Comparison of ENCODE assay signal across 19 cellular contexts in the genomic region with DNA sequence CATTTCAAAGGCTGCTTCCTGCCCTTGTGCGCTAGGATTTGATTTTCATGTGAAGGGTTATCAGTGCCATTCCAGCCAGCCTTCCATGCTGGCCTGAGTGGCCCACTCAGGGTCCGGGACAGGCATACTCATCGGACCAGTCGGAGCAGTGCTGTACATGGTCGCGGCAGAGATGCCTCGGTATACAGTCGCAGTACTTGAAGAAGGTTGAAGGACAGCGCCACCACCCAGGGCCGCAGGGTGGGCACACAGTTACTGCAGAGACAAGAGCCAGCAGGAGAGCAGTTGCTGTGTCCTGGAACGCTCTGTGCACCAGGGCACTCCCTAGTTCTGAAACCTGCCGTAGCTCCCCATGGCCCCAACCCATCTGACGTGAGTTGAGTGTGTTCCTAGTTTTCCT. TPM values are rescaled to one million over a fixed set of nuclear protein-coding genes. Genes with fewer than 3 reads are reported as not detected.
A peak's percentile ranks its signal among the peaks of the same experiment; 100 is the strongest.
DNase-seq lines count a peak whose midpoint lies in the region; ATAC-seq, FAIRE-seq and TF ChIP-seq lines count a peak whose summit lies in the region.
"Had no signal": no experiment of that assay in that cellular context is flagged by ENCODE, and none has a peak within 500 bp of the region (broad histone marks: within the 10 kb centered on the region; RNA-seq: fewer than 3 reads in every experiment).

No MANE protein-coding gene starts in this region.

- H4K20me1 ChIP-seq in K562 (replicated peaks; ENCODE audit: control insufficient read depth, insufficient read depth, low read length): 0 out of 2 replicates have a peak, but pooled peaks cover 11% of the 10 kb centered on the region

- CTCF ChIA-PET in K562 (lab: Yijun Ruan, JAX; ENCODE audit: low intra/inter-chr PET ratio): no interaction called here

- TF ChIP-seq CTCF in right atrium auricular region (IDR thresholded peaks at IDR 0.05) (no peak), K562 (IDR thresholded peaks at IDR 0.05 in 2 of 3, conservative IDR thresholded peaks at IDR 0.05 in 1 of 3; ENCODE audit: insufficient read depth in 2 of 3, low read depth in 1 of 3, low read length in 3 of 3) (peak in 2 of 3 experiments; percentile 18 to 22; a peak in 2 of 6 replicates), kidney (IDR thresholded peaks at IDR 0.05; ENCODE audit: borderline replicate concordance, extremely low read depth, insufficient read depth) (no peak), ovary (IDR thresholded peaks at IDR 0.05) (no peak)

- DNase-seq in right atrium auricular region (ENCODE audit: low spot score) (peak; percentile 47), Right ventricle myocardium superior (no peak), K562 (ENCODE audit: extremely low read depth in 1 of 4, low spot score in 3 of 4) (peak in 1 of 4 experiments; percentile 22), kidney (peak; percentile 63), ovary (no peak)
- DNase-seq: ACHN; BE2C; C1 segment of cervical spinal cord; Caco-2; CD4-positive, CD25-positive, alpha-beta regulatory T cell; H9 had no signal

- H3K4me1 ChIP-seq in right atrium auricular region (no peaks in the 10 kb centered on the region), K562 (replicated peaks in 1 of 2; ENCODE audit: control insufficient read depth in 2 of 2, insufficient read depth in 2 of 2, low read length in 2 of 2) (peaks cover 0 to 4% of the 10 kb centered on the region in 2 experiments; a peak in 1 of 5 replicates), kidney (ENCODE audit: control insufficient read depth in 1 of 2, insufficient read depth in 1 of 2, low read depth in 1 of 2, low read length in 2 of 2) (no peaks in the 10 kb centered on the region), ovary (ENCODE audit: insufficient read depth) (no peaks in the 10 kb centered on the region)
- H3K4me1 ChIP-seq: BE2C had no signal

- no peak for TF ChIP-seq EP300 in K562 (IDR thresholded peaks at IDR 0.05; ENCODE audit: low read length)
- TF ChIP-seq EP300 in ovary (IDR thresholded peaks at IDR 0.05): no peak

- H3K36me3 ChIP-seq in right atrium auricular region: no peaks in the 10 kb centered on the region
- no peaks in the 10 kb centered on the region for H3K36me3 ChIP-seq in K562 (ENCODE audit: control insufficient read depth, insufficient read depth, low read length)
- no peaks in the 10 kb centered on the region for H3K36me3 ChIP-seq in kidney (ENCODE audit: control insufficient read depth in 1 of 2, insufficient read depth in 2 of 2, low read length in 2 of 2)
- no peaks in the 10 kb centered on the region for H3K36me3 ChIP-seq in ovary
- H3K36me3 ChIP-seq: BE2C had no signal

- no peak for ATAC-seq in Right ventricle myocardium superior (ENCODE audit: poor library complexity)
- peak; percentile 62 for ATAC-seq in K562
- no peak for ATAC-seq in HG02938 (IDR thresholded peaks at IDR 0.05; ENCODE audit: unreplicated experiment)
- ATAC-seq in GM19035 (IDR thresholded peaks at IDR 0.05; ENCODE audit: unreplicated experiment): no peak

- H3K4me3 ChIP-seq in right atrium auricular region: no peak overlapping the region
- no peak overlapping the region for H3K4me3 ChIP-seq in K562
- H3K4me3 ChIP-seq in kidney (ENCODE audit: low read length in 2 of 2): no peak overlapping the region
- no peak overlapping the region for H3K4me3 ChIP-seq in ovary

- intact Hi-C loops in Right ventricle myocardium superior (cut with DNase I) (no loop called here), K562 (cut with micrococcal nuclease) (no loop called here), kidney (cut with DNase I) (no loop called here), ovary (cut with DNase I) (no loop called here)

- in situ Hi-C loops in K562 (cut with MboI): no loop called here

- H3K27me3 ChIP-seq in right atrium auricular region (no peaks in the 10 kb centered on the region), K562 (ENCODE audit: control insufficient read depth in 2 of 2, insufficient read depth in 2 of 2, low read length in 2 of 2) (peaks cover 50 to 70% of the 10 kb centered on the region in 2 experiments), ovary (no peaks in the 10 kb centered on the region)
- H3K27me3 ChIP-seq: BE2C had no signal

- WGBS in K562 (ENCODE audit: insufficient coverage, low coverage, missing lambda C conversion rate): 9% methylated on average over 13 of the region's 13 CpGs
- WGBS in ovary, 3 donors: 78 to 85% (median 81%) methylated on average over 13 of the region's 13 CpGs

- H3K9me1 ChIP-seq in K562 (ENCODE audit: control insufficient read depth, insufficient read depth, low read length): no peaks in the 10 kb centered on the region

- no peak overlapping the region for H3K9ac ChIP-seq in K562 (ENCODE audit: insufficient read depth in 1 of 2, low read depth in 2 of 2, low read length in 2 of 2)
- no peak overlapping the region for H3K9ac ChIP-seq in kidney (ENCODE audit: low read length in 2 of 2)

- peak in 1 of 2 experiments; percentile 13; a peak in 1 of 4 replicates for TF ChIP-seq RAD21 in K562 (CRISPR knock-in tag; conservative IDR thresholded peaks at IDR 0.05 in 1 of 2, IDR thresholded peaks at IDR 0.05 in 1 of 2)

- H2AFZ ChIP-seq in K562 (ENCODE audit: low read depth, low read length): no peak overlapping the region

- no peaks in the 10 kb centered on the region for H3K79me2 ChIP-seq in K562 (ENCODE audit: control insufficient read depth, insufficient read depth, low read length)

- TF ChIP-seq POLR2A in K562 (conservative IDR thresholded peaks at IDR 0.05): no peak
- no peak for TF ChIP-seq POLR2A in ovary (IDR thresholded peaks at IDR 0.05)

- H3K9me3 ChIP-seq in right atrium auricular region (no peaks in the 10 kb centered on the region), K562 (replicated peaks; ENCODE audit: control insufficient read depth, insufficient read depth, low read depth, low read length) (peaks cover 5% of the 10 kb centered on the region; the same call in 1 of the 2 replicates), kidney (ENCODE audit: control insufficient read depth in 1 of 2, low read length in 2 of 2) (no peaks in the 10 kb centered on the region), ovary (no peaks in the 10 kb centered on the region)
- H3K9me3 ChIP-seq: BE2C, Caco-2 had no signal

- no TSS peak for BruUV-seq in K562 (replicated peaks; lab: Mats Ljungman, UMichigan)

- FAIRE-seq in K562 (lab: Jason Lieb, UNC): no peak
- no peak for FAIRE-seq in kidney (lab: Jason Lieb, UNC)
- FAIRE-seq: A204.1, D721Med, G401.6, GM12891, H1 had no signal

- POLR2A ChIA-PET in K562 (lab: Yijun Ruan, JAX): interaction anchor here (1.2 kb wide), 2 partner anchors 14 to 17 kb away, joined by 3 to 4 read pairs; no protein-coding TSS in a partner anchor

- H3K27ac ChIP-seq in right atrium auricular region: no peak overlapping the region
- no peak overlapping the region for H3K27ac ChIP-seq in K562 (ENCODE audit: extremely low read depth, low read depth, low read length)
- no peak overlapping the region for H3K27ac ChIP-seq in kidney (ENCODE audit: low read depth in 2 of 2, low read length in 2 of 2)
- H3K27ac ChIP-seq in ovary: no peak overlapping the region

- H3K4me2 ChIP-seq in K562 (ENCODE audit: insufficient read depth, low read length): no peak overlapping the region

RNA-seq across cellular contexts. Expression of gene LDLRAD1, which starts 9.1 kb away (rescaled TPM):
- total RNA-seq in right atrium auricular region (not detected), Right ventricle myocardium superior (not detected), K562 (2014; rRNA removed) (not detected in 2 replicates), K562 (2014; rRNA removed; fragmentation: Illumina TruSeq; extraction: Trizol) (not detected in 2 replicates), K562 (2015; rRNA removed; fragmentation: Illumina TruSeq; extraction: Trizol) (not detected in 2 replicates), K562 (2021) (not detected in 2 replicates), kidney (not detected), ovary (10 to 100 TPM in 1 of 7 donors, 1 to 10 TPM in 2, under 1 TPM in 2, not detected in 2; 0.37 to 49.6 (median 1.2) TPM)
- total RNA-seq in K562 (2011; cell fraction: chromatin; rRNA removed; ENCODE audit: low replicate concordance): not detected in 2 replicates
- not detected in 2 replicates for total RNA-seq in K562 (2011; cell fraction: nucleolus; rRNA removed)
- total RNA-seq in K562 (2011; cell fraction: nucleoplasm; rRNA removed): not detected in 2 replicates
- polyA plus RNA-seq in K562 (2011; rRNA removed) (not detected in 2 replicates), K562 (2014; fragmentation: Illumina TruSeq; extraction: Trizol) (not detected in 2 replicates), K562 (2014; fragmentation: Nextera tagmentation; extraction: Ambion mirVana) (not detected), K562 (2014; rRNA removed) (not detected in 2 replicates), kidney (ENCODE audit: insufficient read depth, low read depth, low replicate concordance) (not detected), ovary (under 1 TPM; 0.05 to 0.22 TPM)
- not detected in 2 replicates for polyA plus RNA-seq in K562 (2011; cell fraction: cytosol; rRNA removed)
- not detected in 2 replicates for polyA plus RNA-seq in K562 (2011; cell fraction: nucleus; rRNA removed)
- not detected in 2 replicates for polyA plus RNA-seq in K562 (2012)
- polyA minus RNA-seq in K562 (2011; rRNA and poly(A)+ RNA removed): not detected in 2 replicates
- not detected in 2 replicates for polyA minus RNA-seq in K562 (2011; cell fraction: cytosol; rRNA and poly(A)+ RNA removed)
- polyA minus RNA-seq in K562 (2011; cell fraction: nucleus; rRNA and poly(A)+ RNA removed): not detected in 2 replicates
- total RNA-seq: Caco-2; CD4-positive, CD25-positive, alpha-beta regulatory T cell; H1; H9; HT-29 had no signal
- polyA plus RNA-seq: CD4-positive, CD25-positive, alpha-beta regulatory T cell; H1 had no signal

RNA-seq across cellular contexts. Expression of gene TMEM59, which starts 44.1 kb away (rescaled TPM):
- total RNA-seq in right atrium auricular region (100 to 1,000 TPM; 277 to 390 TPM), Right ventricle myocardium superior (310 TPM), K562 (2014; rRNA removed) (97.2 and 122 TPM in 2 replicates), K562 (2014; rRNA removed; fragmentation: Illumina TruSeq; extraction: Trizol) (151 and 168 TPM in 2 replicates), K562 (2015; rRNA removed; fragmentation: Illumina TruSeq; extraction: Trizol) (137 and 144 TPM in 2 replicates), K562 (2021) (163 and 186 TPM in 2 replicates), kidney (475 TPM), ovary (100 to 1,000 TPM; 165 to 337 (median 268) TPM)
- 144 and 157 TPM in 2 replicates for total RNA-seq in K562 (2011; cell fraction: chromatin; rRNA removed; ENCODE audit: low replicate concordance)
- total RNA-seq in K562 (2011; cell fraction: nucleolus; rRNA removed): 168 and 198 TPM in 2 replicates
- 246 and 274 TPM in 2 replicates for total RNA-seq in K562 (2011; cell fraction: nucleoplasm; rRNA removed)
- polyA plus RNA-seq in K562 (2011; rRNA removed) (299 and 316 TPM in 2 replicates), K562 (2014; fragmentation: Illumina TruSeq; extraction: Trizol) (133 and 136 TPM in 2 replicates), K562 (2014; fragmentation: Nextera tagmentation; extraction: Ambion mirVana) (100 to 1,000 TPM; 196 to 202 TPM), K562 (2014; rRNA removed) (93.1 and 127 TPM in 2 replicates), kidney (ENCODE audit: insufficient read depth, low read depth, low replicate concordance) (521 TPM), ovary (100 to 1,000 TPM; 267 to 406 TPM)
- polyA plus RNA-seq in K562 (2011; cell fraction: cytosol; rRNA removed): 93.8 and 181 TPM in 2 replicates
- 45.4 and 94.5 TPM in 2 replicates for polyA plus RNA-seq in K562 (2011; cell fraction: nucleus; rRNA removed)
- polyA plus RNA-seq in K562 (2012): 189 and 249 TPM in 2 replicates
- polyA minus RNA-seq in K562 (2011; rRNA and poly(A)+ RNA removed): 146 and 161 TPM in 2 replicates
- polyA minus RNA-seq in K562 (2011; cell fraction: cytosol; rRNA and poly(A)+ RNA removed): 68.4 and 86.7 TPM in 2 replicates
- polyA minus RNA-seq in K562 (2011; cell fraction: nucleus; rRNA and poly(A)+ RNA removed): 12.7 and 29.8 TPM in 2 replicates

RNA-seq across cellular contexts. Expression of gene TCEANC2, which starts 44.5 kb away (rescaled TPM):
- 1 to 10 TPM; 3.3 to 5.6 TPM for total RNA-seq in right atrium auricular region
- total RNA-seq in Right ventricle myocardium superior: 5.3 TPM
- 6.1 and 7.8 TPM in 2 replicates for total RNA-seq in K562 (2011; cell fraction: chromatin; rRNA removed; ENCODE audit: low replicate concordance)
- 3.8 and 5.4 TPM in 2 replicates for total RNA-seq in K562 (2011; cell fraction: nucleolus; rRNA removed)
- 6.5 and 11.8 TPM in 2 replicates for total RNA-seq in K562 (2011; cell fraction: nucleoplasm; rRNA removed)
- 3.3 and 6.2 TPM in 2 replicates for total RNA-seq in K562 (2014; rRNA removed)
- total RNA-seq in K562 (2014; rRNA removed; fragmentation: Illumina TruSeq; extraction: Trizol): 6.3 and 8.2 TPM in 2 replicates
- total RNA-seq in K562 (2015; rRNA removed; fragmentation: Illumina TruSeq; extraction: Trizol): 4.7 and 5.6 TPM in 2 replicates
- 7.0 and 7.2 TPM in 2 replicates for total RNA-seq in K562 (2021)
- polyA plus RNA-seq in K562 (2011; rRNA removed): 7.4 and 8.4 TPM in 2 replicates
- polyA plus RNA-seq in K562 (2011; cell fraction: cytosol; rRNA removed): 5.2 and 8.1 TPM in 2 replicates
- polyA plus RNA-seq in K562 (2011; cell fraction: nucleus; rRNA removed): 6.6 and 7.9 TPM in 2 replicates
- polyA plus RNA-seq in K562 (2012): 3.3 and 6.6 TPM in 2 replicates
- polyA plus RNA-seq in K562 (2014; fragmentation: Illumina TruSeq; extraction: Trizol): 6.0 and 7.1 TPM in 2 replicates
- 10 to 100 TPM in 1 of 2 experiments, 1 to 10 TPM in 1; 9.8 to 10.2 TPM for polyA plus RNA-seq in K562 (2014; fragmentation: Nextera tagmentation; extraction: Ambion mirVana)
- polyA plus RNA-seq in K562 (2014; rRNA removed): 5.2 and 5.3 TPM in 2 replicates
- polyA minus RNA-seq in K562 (2011; rRNA and poly(A)+ RNA removed): 7.1 and 8.4 TPM in 2 replicates
- 2.4 and 3.2 TPM in 2 replicates for polyA minus RNA-seq in K562 (2011; cell fraction: cytosol; rRNA and poly(A)+ RNA removed)
- 2.8 and 6.6 TPM in 2 replicates for polyA minus RNA-seq in K562 (2011; cell fraction: nucleus; rRNA and poly(A)+ RNA removed)
- 5.1 TPM for total RNA-seq in kidney
- 3.1 TPM for polyA plus RNA-seq in kidney (ENCODE audit: insufficient read depth, low read depth, low replicate concordance)
- total RNA-seq in ovary: 1 to 10 TPM; 1.8 to 4.7 (median 3.0) TPM
- polyA plus RNA-seq in ovary: 1 to 10 TPM; 1.9 to 5.2 TPM

Comparison
In these comparisons a context has a peak if more than half of its experiments do, and no peak if none do; other contexts are left out.
1. DNase-seq: peak in right atrium auricular region (single experiment) and kidney (single experiment); none in Right ventricle myocardium superior (single experiment) and ovary (0 of 5).
2. CTCF ChIP-seq: peak in K562 (2 of 3); none in right atrium auricular region (0 of 2), kidney (single experiment) and ovary (0 of 3).